Comparison of ENCODE assay signal across 7 cellular contexts in genomic region chr6:6003334-6004146, GRCh38. TPM values are rescaled to one million over a fixed set of nuclear protein-coding genes. Genes with fewer than 3 reads are reported as not detected.
DNase-seq lines count a peak whose midpoint lies in the region; ATAC-seq, FAIRE-seq and TF ChIP-seq lines count a peak whose summit lies in the region.

No MANE protein-coding gene starts in this region.

- H3K4me1 ChIP-seq in GM23248 (ENCODE audit: insufficient read depth) (peaks cover 11% of the 10 kb centered on the region), esophagus (ENCODE audit: control insufficient read depth in 2 of 2, insufficient read depth in 2 of 2, low read length in 1 of 2) (peaks cover 13 to 25% of the 10 kb centered on the region in 2 donors)

- H3K27ac ChIP-seq in GM23248 (peak overlapping the region; percentile 90), esophagus (ENCODE audit: low read depth in 2 of 2, low read length in 1 of 2) (no peak overlapping the region), neural cell (ENCODE audit: low read length) (no peak overlapping the region)

- FAIRE-seq in HTR-8/SVneo (lab: Jason Lieb, UNC): no peak

- in situ Hi-C loops in GM23248 (cut with MboI): no loop called here

- H3K27me3 ChIP-seq in GM23248 (replicated peaks; ENCODE audit: insufficient read depth) (no peaks in the 10 kb centered on the region), esophagus (ENCODE audit: control insufficient read depth in 1 of 2, insufficient read depth in 2 of 2, low read length in 2 of 2) (peaks cover 8 to 55% of the 10 kb centered on the region in 2 donors), neural cell (ENCODE audit: insufficient read depth, low read depth, low read length) (peaks cover 100% of the 10 kb centered on the region)

- H3K4me2 ChIP-seq in GM23248 (ENCODE audit: unreplicated experiment) (peak overlapping the region; percentile 95), neural cell (ENCODE audit: low read length) (no peak overlapping the region)

- H4K20me1 ChIP-seq in GM23248 (ENCODE audit: insufficient read depth) (no peaks in the 10 kb centered on the region), neural cell (ENCODE audit: insufficient read depth) (no peaks in the 10 kb centered on the region)

- H3K36me3 ChIP-seq in GM23248 (ENCODE audit: low read depth): no peaks in the 10 kb centered on the region
- H3K36me3 ChIP-seq in esophagus (ENCODE audit: control insufficient read depth in 2 of 2, insufficient read depth in 2 of 2, low read length in 1 of 2): no peaks in the 10 kb centered on the region
- no peaks in the 10 kb centered on the region for H3K36me3 ChIP-seq in neural cell (ENCODE audit: insufficient read depth, low read length)

- H3K9me3 ChIP-seq in GM23248 (ENCODE audit: low read depth): no peaks in the 10 kb centered on the region
- peaks cover 0 to 26% of the 10 kb centered on the region in 2 donors for H3K9me3 ChIP-seq in esophagus (ENCODE audit: control insufficient read depth in 2 of 2, insufficient read depth in 1 of 2, low read depth in 1 of 2, low read length in 1 of 2)
- peaks cover 9% of the 10 kb centered on the region for H3K9me3 ChIP-seq in neural cell (ENCODE audit: low read length)

- H2AFZ ChIP-seq in GM23248: peak overlapping the region; percentile 64
- no peak overlapping the region for H2AFZ ChIP-seq in neural cell (ENCODE audit: low read depth, low read length)

- H3K79me2 ChIP-seq in GM23248 (ENCODE audit: insufficient read depth) (peaks cover 71% of the 10 kb centered on the region), neural cell (replicated peaks; ENCODE audit: insufficient read depth, low read length) (no peaks in the 10 kb centered on the region)

- DNase-seq in GM23248: peak; percentile 77
- no peak for DNase-seq in epidermal melanocyte (ENCODE audit: insufficient read length, low spot score)
- DNase-seq in HTR-8/SVneo (ENCODE audit: insufficient read length, low spot score): no peak

- ATAC-seq in SK-N-SH treated with all-trans-retinoic acid at 6 μM for 48 hours (peak; percentile 33), HG03571 (IDR thresholded peaks at IDR 0.05; ENCODE audit: unreplicated experiment) (no peak)

- WGBS in GM23248 (ENCODE audit: low coverage in 1 of 2, low lambda C conversion rate in 2 of 2, missing lambda C conversion rate in 2 of 2), 2 experiments: 1 to 2% methylated on average over 45 to 70 of the region's 71 CpGs
- WGBS in esophagus, 2 donors: 3 to 5% methylated on average over 63 to 71 of the region's 71 CpGs

- H3K9ac ChIP-seq in GM23248: peak overlapping the region; percentile 94
- H3K9ac ChIP-seq in neural cell (ENCODE audit: low read length): peak overlapping the region; percentile 25

- no peak for TF ChIP-seq RAD21 in neural cell (conservative IDR thresholded peaks at IDR 0.05)

- H3F3A ChIP-seq in GM23248 (ENCODE audit: insufficient read depth): peaks cover 33% of the 10 kb centered on the region
- no peaks in the 10 kb centered on the region for H3F3A ChIP-seq in neural cell (ENCODE audit: insufficient read depth, low read length, poor library complexity, severe bottlenecking)

- no peak for TF ChIP-seq EP300 in neural cell (conservative IDR thresholded peaks at IDR 0.05; ENCODE audit: poor library complexity, severe bottlenecking)

- no peak for TF ChIP-seq CTCF in neural cell (IDR thresholded peaks at IDR 0.05; ENCODE audit: poor library complexity, severe bottlenecking)

- peak overlapping the region; percentile 100 for H3K4me3 ChIP-seq in GM23248
- peak overlapping the region; percentile 31 to 33 for H3K4me3 ChIP-seq in esophagus (ENCODE audit: low read depth in 1 of 2, low read length in 2 of 2)
- peak overlapping the region; percentile 50 for H3K4me3 ChIP-seq in neural cell (ENCODE audit: low read length)

- no peaks in the 10 kb centered on the region for H3K9me2 ChIP-seq in GM23248 (ENCODE audit: insufficient read depth)
- H3K9me2 ChIP-seq in neural cell (ENCODE audit: insufficient read depth, low read length): no peaks in the 10 kb centered on the region

TF ChIP-seq in SK-N-SH treated with all-trans-retinoic acid at 6 μM for 48 hours, 23 proteins besides CTCF, POLR2A, EP300 and RAD21:
- no peak for TF ChIP-seq TSHZ2 (CRISPR knock-in tag; IDR thresholded peaks at IDR 0.05)
- TF ChIP-seq ZNF565 (CRISPR knock-in tag; conservative IDR thresholded peaks at IDR 0.05; ENCODE audit: low read depth): no peak
- TF ChIP-seq TCF4 (CRISPR knock-in tag; IDR thresholded peaks at IDR 0.05; ENCODE audit: borderline replicate concordance): no peak

TF ChIP-seq in neural cell, 6 proteins besides CTCF, POLR2A, EP300 and RAD21:
- TF ChIP-seq POLR2AphosphoS5 (IDR thresholded peaks at IDR 0.05) (no peak), TAF1 (IDR thresholded peaks at IDR 0.05; ENCODE audit: low read depth) (peak; percentile 7), SMC3 (conservative IDR thresholded peaks at IDR 0.05; ENCODE audit: poor library complexity) (no peak), EZH2 (IDR thresholded peaks at IDR 0.05; ENCODE audit: borderline replicate concordance, insufficient read depth, low read length, poor library complexity, severe bottlenecking) (peak; percentile 98), MXI1 (conservative IDR thresholded peaks at IDR 0.05; ENCODE audit: poor library complexity, severe bottlenecking) (no peak), REST (IDR thresholded peaks at IDR 0.05; ENCODE audit: borderline replicate concordance) (no peak)
TF ChIP-seq in neural cell: peak in this region for 2.

RNA-seq across cellular contexts. Expression of gene NRN1, which starts 3.2 kb away (rescaled TPM):
- total RNA-seq in GM23248 (2014; rRNA removed; shearing (Covaris generic)): 78.5 and 94.6 TPM in 2 replicates
- polyA plus RNA-seq in GM23248 (2016; fragmentation: Nextera tagmentation; extraction: Ambion mirVana) (50.5 and 51.8 TPM in 2 replicates), esophagus (1 to 10 TPM; 2.5 to 3.3 TPM), neural cell (3.5 and 4.4 TPM in 2 replicates)
- polyA minus RNA-seq in neural cell: 2.0 and 2.2 TPM in 2 replicates

Comparison
In these comparisons a context has a peak if more than half of its experiments do, and no peak if none do; other contexts are left out.
1. H3K4me3 ChIP-seq: peak in every context shown above with its lines; median percentile 100 in GM23248; 50 in neural cell; 32 in esophagus.